ENCODE assay signal across 9 cellular contexts in genomic region chr13:99501135-99501951, GRCh38. TPM values are rescaled to one million over a fixed set of nuclear protein-coding genes. Genes with fewer than 3 reads are reported as not detected.
A peak's percentile ranks its signal among the peaks of the same experiment; 100 is the strongest.
DNase-seq lines count a peak whose midpoint lies in the region; ATAC-seq, FAIRE-seq and TF ChIP-seq lines count a peak whose summit lies in the region.
"Had no signal": no experiment of that assay in that cellular context is flagged by ENCODE, and none has a peak within 500 bp of the region (broad histone marks: within the 10 kb centered on the region; RNA-seq: fewer than 3 reads in every experiment).

A gene with protein sequence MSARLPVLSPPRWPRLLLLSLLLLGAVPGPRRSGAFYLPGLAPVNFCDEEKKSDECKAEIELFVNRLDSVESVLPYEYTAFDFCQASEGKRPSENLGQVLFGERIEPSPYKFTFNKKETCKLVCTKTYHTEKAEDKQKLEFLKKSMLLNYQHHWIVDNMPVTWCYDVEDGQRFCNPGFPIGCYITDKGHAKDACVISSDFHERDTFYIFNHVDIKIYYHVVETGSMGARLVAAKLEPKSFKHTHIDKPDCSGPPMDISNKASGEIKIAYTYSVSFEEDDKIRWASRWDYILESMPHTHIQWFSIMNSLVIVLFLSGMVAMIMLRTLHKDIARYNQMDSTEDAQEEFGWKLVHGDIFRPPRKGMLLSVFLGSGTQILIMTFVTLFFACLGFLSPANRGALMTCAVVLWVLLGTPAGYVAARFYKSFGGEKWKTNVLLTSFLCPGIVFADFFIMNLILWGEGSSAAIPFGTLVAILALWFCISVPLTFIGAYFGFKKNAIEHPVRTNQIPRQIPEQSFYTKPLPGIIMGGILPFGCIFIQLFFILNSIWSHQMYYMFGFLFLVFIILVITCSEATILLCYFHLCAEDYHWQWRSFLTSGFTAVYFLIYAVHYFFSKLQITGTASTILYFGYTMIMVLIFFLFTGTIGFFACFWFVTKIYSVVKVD (plus strand): TSS chr13:99501472. CDS start chr13:99501607, 135 bp downstream.

- ATAC-seq in GM19035 (IDR thresholded peaks at IDR 0.05; ENCODE audit: unreplicated experiment): peak; percentile 48
- ATAC-seq in HG03354 (IDR thresholded peaks at IDR 0.05; ENCODE audit: poor library complexity, severe bottlenecking, unreplicated experiment): peak; percentile 62

- dilution Hi-C loops in keratinocyte (cut with MboI; ENCODE audit: extremely low pct_ligation_motif_present, low sequenced_read_pairs): no loop called here

- peak within 1 kb of the TSS; percentile 87 to 97 (median 93) for H3K4me3 ChIP-seq in keratinocyte (ENCODE audit: control insufficient read depth in 2 of 3, extremely low read depth in 1 of 3, insufficient read depth in 2 of 3, low read depth in 1 of 3, low read length in 3 of 3)

- H3K4me2 ChIP-seq in keratinocyte (ENCODE audit: control insufficient read depth, extremely low read depth, insufficient read depth, low read depth, low read length): peak within 1 kb of the TSS; percentile 99

- FAIRE-seq in keratinocyte (lab: Jason Lieb, UNC): peak; percentile 70
- FAIRE-seq: colon had no signal

- H3K27ac ChIP-seq in keratinocyte (ENCODE audit: control insufficient read depth, insufficient read depth, low read length): peak within 1 kb of the TSS; percentile 87

- no peak for TF ChIP-seq CTCF in AG09319 (IDR thresholded peaks at IDR 0.05; ENCODE audit: low read depth, low read length)
- no peak for TF ChIP-seq CTCF in keratinocyte (optimal IDR thresholded peaks at IDR 0.05 in 1 of 3, IDR thresholded peaks at IDR 0.05 in 1 of 3, conservative IDR thresholded peaks at IDR 0.05 in 1 of 3; ENCODE audit: extremely low read depth in 1 of 3, insufficient read depth in 2 of 3, low read length in 3 of 3)

- H3K9me1 ChIP-seq in keratinocyte (ENCODE audit: control insufficient read depth, extremely low read depth, insufficient read depth, low read length): no peaks in the 10 kb centered on the region

- no peaks in the 10 kb centered on the region for H3K9me3 ChIP-seq in keratinocyte (ENCODE audit: control insufficient read depth, low read depth, low read length)

- H3K79me2 ChIP-seq in keratinocyte (ENCODE audit: control insufficient read depth, insufficient read depth, low read length): peaks cover 50% of the 10 kb centered on the region

- peak; percentile 95 for DNase-seq in AG09319 (ENCODE audit: extremely low read depth, low read depth)
- DNase-seq in NCI-H460 (ENCODE audit: extremely low read depth, low read depth): peak; percentile 91
- DNase-seq in activated CD4-positive, CD25-positive, alpha-beta regulatory T cell treated with anti-CD3 and anti-CD28 coated beads, Interleukin-2, amount 50 U/mL, for 72 hours: peak; percentile 93
- peak; percentile 60 to 73 for DNase-seq in cerebellar nuclear complex (lab: John Stamatoyannopoulos, UW)
- DNase-seq in keratinocyte (ENCODE audit: low read depth, low spot score): peak; percentile 79
- DNase-seq in stimulated activated CD4-positive, alpha-beta T cell treated with anti-CD3 and anti-CD28 coated beads, Interleukin-15, amount 100 ng/mL, for 1 hour (ENCODE audit: low read depth in 1 of 2, low spot score in 1 of 2): peak; percentile 92 to 94

- no peaks in the 10 kb centered on the region for H4K20me1 ChIP-seq in keratinocyte (ENCODE audit: control insufficient read depth, extremely low read depth, insufficient read depth, low read length)

- H3K9ac ChIP-seq in keratinocyte (ENCODE audit: control insufficient read depth, extremely low read depth, insufficient read depth, low read length): peak within 1 kb of the TSS; percentile 95

- H3K4me1 ChIP-seq in keratinocyte (ENCODE audit: control insufficient read depth, extremely low read depth, insufficient read depth, low read length): peaks cover 44% of the 10 kb centered on the region

- H3K27me3 ChIP-seq in keratinocyte (ENCODE audit: control insufficient read depth, extremely low read depth, insufficient read depth, low read length): no peaks in the 10 kb centered on the region

- peak within 1 kb of the TSS; percentile 94 for H2AFZ ChIP-seq in keratinocyte (ENCODE audit: control insufficient read depth, low read length)

- H3K36me3 ChIP-seq in keratinocyte (ENCODE audit: control insufficient read depth in 2 of 2, extremely low read depth in 1 of 2, insufficient read depth in 2 of 2, low read length in 2 of 2): no peaks in the 10 kb centered on the region

RNA-seq across cellular contexts. Expression of the gene that starts here (rescaled TPM):
- total RNA-seq in NCI-H460 (2014; rRNA removed; shearing (Covaris generic)): 111 and 112 TPM in 2 replicates
- polyA plus RNA-seq in NCI-H460 (2014; cell fraction: nucleus; rRNA removed): 53.8 and 76.6 TPM in 2 replicates
- polyA plus RNA-seq in keratinocyte: 96.5 to 134 TPM (median 102 TPM) in 3 replicates
- 149 TPM for polyA plus RNA-seq in keratinocyte (2011; ENCODE audit: low read depth)
- 39.7 and 80.6 TPM in 2 replicates for polyA plus RNA-seq in keratinocyte (2011; cell fraction: cytosol; rRNA removed)
- 141 and 213 TPM in 2 replicates for polyA plus RNA-seq in keratinocyte (2011; cell fraction: nucleus; rRNA removed)
- polyA plus RNA-seq in keratinocyte (2012; ENCODE audit: low replicate concordance): 62.0 and 78.9 TPM in 2 replicates
- polyA minus RNA-seq in keratinocyte: 35.7 to 154 TPM (median 114 TPM) in 3 replicates
- polyA minus RNA-seq in keratinocyte (2011; cell fraction: cytosol; rRNA and poly(A)+ RNA removed): 109 TPM
- polyA minus RNA-seq in keratinocyte (2011; cell fraction: nucleus; rRNA and poly(A)+ RNA removed): 148 and 216 TPM in 2 replicates

Comparison
In these comparisons a context has a peak if more than half of its experiments do, and no peak if none do; other contexts are left out.
1. Peak in every context shown above with its lines: DNase-seq, ATAC-seq, H3K4me3 ChIP-seq and H3K27ac ChIP-seq.